23 cellular contexts compared by ENCODE assay signal in the genomic region with DNA sequence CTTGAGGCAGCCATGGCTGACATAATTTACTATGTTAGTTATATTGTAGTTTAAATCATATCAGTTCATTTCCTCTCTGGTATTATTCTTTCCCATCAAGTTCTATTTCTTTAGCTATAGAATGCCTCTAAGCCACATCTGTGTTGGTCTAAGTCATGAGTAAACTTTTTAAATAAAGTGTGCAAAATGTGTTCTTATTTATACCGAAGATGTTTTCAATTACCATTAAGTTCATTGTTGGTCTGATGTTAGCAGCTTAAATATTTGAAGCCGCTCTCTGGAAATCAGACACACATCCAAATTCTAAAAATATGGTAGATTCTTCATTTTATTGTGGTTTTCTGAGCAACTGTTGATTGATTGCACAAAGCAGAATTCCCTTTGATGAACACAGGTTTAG.
"Had no signal": no experiment of that assay in that cellular context is flagged by ENCODE, and none has a peak within 500 bp of the region (broad histone marks: within the 10 kb centered on the region; RNA-seq: fewer than 3 reads in every experiment).

No MANE protein-coding gene starts in this region.

- H3K4me3 ChIP-seq: lung, pancreas, right lobe of liver, smooth muscle cell, testis, upper lobe of left lung had no signal

- H3K4me3 Mint-ChIP-seq: activated CD4-positive, alpha-beta memory T cell treated with anti-CD3 and anti-CD28 coated beads for 36 hours; activated CD4-positive, alpha-beta T cell treated with anti-CD3 and anti-CD28 coated beads for 36 hours; activated naive CD8-positive, alpha-beta T cell; brain; mesothelial cell of epicardium; natural killer cell treated with Interleukin-12 subunit alpha and Interleukin-12 subunit beta and Interleukin-15 and Interleukin-18, amount 100 ng/mL, for 72 hours; stimulated activated effector memory CD8-positive, alpha-beta T cell treated with anti-CD3 and anti-CD28 coated beads, Interleukin-12 subunit alpha, Interleukin-12 subunit beta, amount 100 ng/mL, for 72 hours; WTC11 had no signal

- ATAC-seq: activated CD4-positive, alpha-beta T cell treated with anti-CD3 and anti-CD28 coated beads for 36 hours; left lobe of liver; natural killer cell treated with Interleukin-12 subunit alpha and Interleukin-12 subunit beta and Interleukin-15 and Interleukin-18, amount 100 ng/mL, for 72 hours; pancreas; right lobe of liver; stimulated activated effector memory CD8-positive, alpha-beta T cell treated with anti-CD3 and anti-CD28 coated beads, Interleukin-12 subunit alpha, Interleukin-12 subunit beta, amount 100 ng/mL, for 72 hours; WTC11 had no signal

- H3K9me3 ChIP-seq: neutrophil, pancreas, right lobe of liver, testis, upper lobe of left lung had no signal

- DNase-seq: activated CD4-positive, alpha-beta memory T cell treated with anti-CD3 and anti-CD28 coated beads for 36 hours; activated CD4-positive, alpha-beta T cell treated with anti-CD3 and anti-CD28 coated beads for 36 hours; activated T-cell treated with anti-CD3 and anti-CD28 coated beads for 4 hours; amniotic stem cell; caudate nucleus; foreskin melanocyte; hypothalamus; islet precursor cell; pancreas; right lobe of liver; stimulated activated CD4-positive, alpha-beta T cell treated with anti-CD3 and anti-CD28 coated beads, Interleukin-4, amount 100 ng/mL, for 24 hours; testis; upper lobe of left lung had no signal

- H3K4me1 ChIP-seq: pancreas, right lobe of liver, testis, upper lobe of left lung had no signal

- H3K27ac Mint-ChIP-seq: activated CD4-positive, alpha-beta memory T cell treated with anti-CD3 and anti-CD28 coated beads for 36 hours; activated CD4-positive, alpha-beta T cell treated with anti-CD3 and anti-CD28 coated beads for 36 hours; activated naive CD8-positive, alpha-beta T cell; mesothelial cell of epicardium; natural killer cell treated with Interleukin-12 subunit alpha and Interleukin-12 subunit beta and Interleukin-15 and Interleukin-18, amount 100 ng/mL, for 72 hours; stimulated activated effector memory CD8-positive, alpha-beta T cell treated with anti-CD3 and anti-CD28 coated beads, Interleukin-12 subunit alpha, Interleukin-12 subunit beta, amount 100 ng/mL, for 72 hours; WTC11 had no signal

- FAIRE-seq: pancreas had no signal

- H3K27ac ChIP-seq: neutrophil, pancreas, right lobe of liver, testis, upper lobe of left lung had no signal

- H3K9me3 Mint-ChIP-seq: activated CD4-positive, alpha-beta memory T cell treated with anti-CD3 and anti-CD28 coated beads for 36 hours; brain; mesothelial cell of epicardium; stimulated activated effector memory CD8-positive, alpha-beta T cell treated with anti-CD3 and anti-CD28 coated beads, Interleukin-12 subunit alpha, Interleukin-12 subunit beta, amount 100 ng/mL, for 72 hours; WTC11 had no signal

- H3K4me2 ChIP-seq: smooth muscle cell had no signal

- H3K27me3 ChIP-seq: neutrophil, pancreas, right lobe of liver, testis, upper lobe of left lung had no signal

- H3K36me3 Mint-ChIP-seq: activated CD4-positive, alpha-beta memory T cell treated with anti-CD3 and anti-CD28 coated beads for 36 hours; activated naive CD8-positive, alpha-beta T cell; brain; mesothelial cell of epicardium; natural killer cell treated with Interleukin-12 subunit alpha and Interleukin-12 subunit beta and Interleukin-15 and Interleukin-18, amount 100 ng/mL, for 72 hours; stimulated activated effector memory CD8-positive, alpha-beta T cell treated with anti-CD3 and anti-CD28 coated beads, Interleukin-12 subunit alpha, Interleukin-12 subunit beta, amount 100 ng/mL, for 72 hours; WTC11 had no signal

- H3K27me3 Mint-ChIP-seq: activated CD4-positive, alpha-beta memory T cell treated with anti-CD3 and anti-CD28 coated beads for 36 hours; brain; natural killer cell treated with Interleukin-12 subunit alpha and Interleukin-12 subunit beta and Interleukin-15 and Interleukin-18, amount 100 ng/mL, for 72 hours had no signal

- H3K4me1 Mint-ChIP-seq: activated CD4-positive, alpha-beta T cell treated with anti-CD3 and anti-CD28 coated beads for 36 hours; stimulated activated effector memory CD8-positive, alpha-beta T cell treated with anti-CD3 and anti-CD28 coated beads, Interleukin-12 subunit alpha, Interleukin-12 subunit beta, amount 100 ng/mL, for 72 hours had no signal

- H3K36me3 ChIP-seq: neutrophil, pancreas, right lobe of liver, upper lobe of left lung had no signal
